17 cellular contexts compared by ENCODE assay signal in genomic region chr7:43668035-43668434, GRCh38.
"Had no signal": no experiment of that assay in that cellular context is flagged by ENCODE, and none has a peak within 500 bp of the region (broad histone marks: within the 10 kb centered on the region; RNA-seq: fewer than 3 reads in every experiment).

No MANE protein-coding gene starts in this region.

- H3K4me1 ChIP-seq: testis had no signal

- H3K4me1 Mint-ChIP-seq: neural crest cell had no signal

- H3K9me3 ChIP-seq: sigmoid colon, testis had no signal

- H3K4me3 Mint-ChIP-seq: brain, neural crest cell had no signal

- H3K36me3 ChIP-seq: heart right ventricle, left lung, sigmoid colon had no signal

- ATAC-seq: heart right ventricle; left lung; stimulated activated naive CD8-positive, alpha-beta T cell treated with anti-CD3 and anti-CD28 coated beads, Interleukin-15, Interleukin-2, amounts not matched to agents 100 U/mL and 50 U/mL, for 24 hours had no signal

- H3K9me3 Mint-ChIP-seq: central memory CD8-positive, alpha-beta T cell had no signal

- H3K27ac Mint-ChIP-seq: brain had no signal

- H3K4me3 ChIP-seq: heart right ventricle, left lung, sigmoid colon, testis had no signal

- H3K27ac ChIP-seq: sigmoid colon, testis had no signal

- H3K27me3 Mint-ChIP-seq: brain; central memory CD8-positive, alpha-beta T cell had no signal

- H3K27me3 ChIP-seq: heart right ventricle, left lung, sigmoid colon, testis had no signal

- DNase-seq: activated CD4-positive, CD25-positive, alpha-beta regulatory T cell; activated naive CD4-positive, alpha-beta T cell treated with Interleukin-2 at 50 U/mL for 16 hours; amygdala; cortex of kidney; effector CD8-positive, alpha-beta T cell; foreskin melanocyte; heart right ventricle; islet precursor cell; left lung; sigmoid colon; stimulated activated CD4-positive, alpha-beta T cell treated with anti-CD3 and anti-CD28 coated beads, Interleukin-12 subunit alpha, Interleukin-12 subunit beta, amount 100 ng/mL, for 4 hours; stimulated activated CD4-positive, alpha-beta T cell treated with anti-CD3 and anti-CD28 coated beads, Interleukin-2, amount 100 ng/mL, for 48 hours; stimulated activated naive CD8-positive, alpha-beta T cell treated with anti-CD3 and anti-CD28 coated beads, Interleukin-15, Interleukin-2, amounts not matched to agents 100 U/mL and 50 U/mL, for 24 hours; testis had no signal
